In genomic region chr12:56724989-56725722, GRCh38 we compare ENCODE assay signal across 8 cellular contexts. TPM values are rescaled to one million over a fixed set of nuclear protein-coding genes. Genes with fewer than 3 reads are reported as not detected.
DNase-seq lines count a peak whose midpoint lies in the region; ATAC-seq and TF ChIP-seq lines count a peak whose summit lies in the region.

NACA (minus strand) TSS chr12:56725299; CDS start chr12:56724521, 778 bp downstream.

- no peak for TF ChIP-seq CTCF in BE2C (IDR thresholded peaks at IDR 0.05; ENCODE audit: low read depth, low read length)
- no peak for TF ChIP-seq CTCF in colonic mucosa (IDR thresholded peaks at IDR 0.05)

- ATAC-seq in HG03460 (IDR thresholded peaks at IDR 0.05; ENCODE audit: unreplicated experiment): peak; percentile 90

- H3K36me3 ChIP-seq in BE2C (peaks cover 52% of the 10 kb centered on the region), colonic mucosa (peaks cover 1% of the 10 kb centered on the region)

- H3K4me1 ChIP-seq in BE2C: peaks cover 5% of the 10 kb centered on the region
- peaks cover 13% of the 10 kb centered on the region for H3K4me1 ChIP-seq in colonic mucosa

- peak within 1 kb of the TSS; percentile 90 for H3K27ac ChIP-seq in colonic mucosa
- peak within 1 kb of the TSS; percentile 96 for H3K27ac ChIP-seq in layer of hippocampus (ENCODE audit: low read depth, low read length)

- DNase-seq in BE2C (peak; percentile 98), GM19240 (ENCODE audit: insufficient read length, low spot score) (peak; percentile 98), NCI-H526 (lab: John Stamatoyannopoulos, UW) (peak; percentile 96 to 98), colonic mucosa (peak; percentile 99)
- DNase-seq in activated CD4-positive, alpha-beta T cell treated with anti-CD3 and anti-CD28 coated beads for 48 hours: peak; percentile 100
- peak; percentile 94 to 96 for DNase-seq in stimulated activated CD4-positive, alpha-beta T cell treated with anti-CD3 and anti-CD28 coated beads, Interleukin-1b, Interleukin-23, amount 100 ng/mL, for 4 hours (ENCODE audit: low read depth in 2 of 2)

- H3K9ac ChIP-seq in colonic mucosa (ENCODE audit: low read depth in 2 of 2, low read length in 2 of 2): peak within 1 kb of the TSS; percentile 83 to 100

- H3K9me3 ChIP-seq in BE2C: no peaks in the 10 kb centered on the region
- no peaks in the 10 kb centered on the region for H3K9me3 ChIP-seq in colonic mucosa

- intact Hi-C loops in colonic mucosa (cut with DNase I): loop anchor here (5.0 to 10.0 kb wide), 2 partner anchors 38 to 80 kb away; partner anchors contain the start of genes ATP5F1B and PTGES3

- H3K27me3 ChIP-seq in BE2C (no peaks in the 10 kb centered on the region), colonic mucosa (no peaks in the 10 kb centered on the region), layer of hippocampus (ENCODE audit: control insufficient read depth, insufficient read depth, low read length) (no peaks in the 10 kb centered on the region)

- H3K4me3 ChIP-seq in BE2C (ENCODE audit: low read depth, low read length): peak within 1 kb of the TSS; percentile 100
- H3K4me3 ChIP-seq in colonic mucosa: peak within 1 kb of the TSS; percentile 86

RNA-seq across cellular contexts. Expression of gene NACA, which starts in this region (rescaled TPM):
- polyA plus RNA-seq in BE2C (2012; ENCODE audit: insufficient read depth, insufficient read length, low read depth): 1,068 TPM
- total RNA-seq in colonic mucosa: 100 to 1,000 TPM; 622 to 763 TPM

Comparison
In these comparisons a context has a peak if more than half of its experiments do, and no peak if none do; other contexts are left out.
1. Peak in every context shown above with its lines: DNase-seq, ATAC-seq, H3K4me3 ChIP-seq and H3K27ac ChIP-seq.